Comparison of ENCODE assay signal across 8 cellular contexts in the genomic region with DNA sequence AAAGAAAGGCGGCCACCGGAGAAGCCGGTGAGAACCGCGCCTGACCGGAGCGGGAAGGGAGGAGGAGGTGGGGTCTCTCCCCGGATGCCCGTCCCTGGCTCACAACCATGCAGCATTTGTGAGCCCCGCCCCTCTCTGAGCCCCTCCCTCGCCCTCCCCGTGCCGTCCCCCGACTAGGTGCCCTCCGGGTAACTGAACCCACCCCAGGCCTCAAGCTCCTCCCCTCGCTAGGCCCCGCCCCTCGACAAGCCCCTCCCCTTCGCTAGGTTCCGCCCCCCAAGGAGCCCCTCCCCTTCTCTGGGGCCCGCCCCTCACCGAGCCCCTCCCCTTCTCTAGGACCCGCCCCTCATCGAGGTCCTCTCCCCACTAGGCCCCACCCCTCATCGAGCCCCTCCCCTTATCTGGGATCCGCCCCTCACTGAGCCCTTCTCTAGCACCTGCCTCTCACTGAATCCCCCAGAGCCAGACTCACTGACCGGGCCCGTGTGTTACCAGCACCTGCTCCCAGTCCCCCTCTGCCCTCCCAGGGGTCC. TPM values are rescaled to one million over a fixed set of nuclear protein-coding genes. Genes with fewer than 3 reads are reported as not detected.
A peak's percentile ranks its signal among the peaks of the same experiment; 100 is the strongest.
DNase-seq lines count a peak whose midpoint lies in the region; ATAC-seq and TF ChIP-seq lines count a peak whose summit lies in the region.

No MANE protein-coding gene starts in this region.

- no peaks in the 10 kb centered on the region for H3K4me1 Mint-ChIP-seq in endothelial cell (ENCODE audit: unreplicated experiment)
- H3K4me1 Mint-ChIP-seq in HFFc6 (ENCODE audit: low read depth): no peaks in the 10 kb centered on the region

- H3K27ac Mint-ChIP-seq in endothelial cell (ENCODE audit: unreplicated experiment) (no peak overlapping the region), HFFc6 (no peak overlapping the region)

- H3K36me3 ChIP-seq in BE2C: peaks cover 4% of the 10 kb centered on the region; the same call in 1 of the 2 replicates
- H3K36me3 ChIP-seq in sigmoid colon: no peaks in the 10 kb centered on the region

- no peaks in the 10 kb centered on the region for H3K9me3 Mint-ChIP-seq in endothelial cell (ENCODE audit: unreplicated experiment)
- H3K9me3 Mint-ChIP-seq in HFFc6: no peaks in the 10 kb centered on the region

- intact Hi-C loops in sigmoid colon (cut with DNase I): loop anchor here (5.0 kb wide), 1 partner anchor 58 kb away; a partner anchor contains a TSS

- no peak for TF ChIP-seq EP300 in sigmoid colon (IDR thresholded peaks at IDR 0.05)

- H3K4me3 Mint-ChIP-seq in endothelial cell (ENCODE audit: unreplicated experiment): no peak overlapping the region
- no peak overlapping the region for H3K4me3 Mint-ChIP-seq in HFFc6

- 7 to 10% methylated on average over 28 of the region's 28 CpGs for WGBS in sigmoid colon, 2 donors

- no peak overlapping the region for H3K27ac ChIP-seq in sigmoid colon

- H3K4me3 ChIP-seq in BE2C (ENCODE audit: low read depth, low read length) (peak overlapping the region; percentile 53; the same call in 1 of the 2 replicates), sigmoid colon (peak overlapping the region in 3 of 4 donors; percentile 18 to 34 (median 31))
- no peak overlapping the region for H3K4me3 ChIP-seq in Jurkat, Clone E6-1 (ENCODE audit: low read length)

- peaks cover 3% of the 10 kb centered on the region; the same call in 1 of the 2 replicates for H3K4me1 ChIP-seq in BE2C
- H3K4me1 ChIP-seq in sigmoid colon: peaks cover 0 to 9% (median 8%) of the 10 kb centered on the region in 4 donors

- H3K27me3 ChIP-seq in BE2C: no peaks in the 10 kb centered on the region
- H3K27me3 ChIP-seq in sigmoid colon: peaks cover 18 to 40% (median 31%) of the 10 kb centered on the region in 3 donors

- ATAC-seq in HG03460 (IDR thresholded peaks at IDR 0.05; ENCODE audit: unreplicated experiment): no peak
- ATAC-seq in GM21619 (IDR thresholded peaks at IDR 0.05; ENCODE audit: unreplicated experiment): no peak

- no peak for TF ChIP-seq POLR2A in sigmoid colon (IDR thresholded peaks at IDR 0.05)

- H3K9me3 ChIP-seq in BE2C (no peaks in the 10 kb centered on the region), sigmoid colon (no peaks in the 10 kb centered on the region)

- DNase-seq in BE2C: peak; percentile 96
- DNase-seq in Jurkat, Clone E6-1 (ENCODE audit: low read depth, low spot score): peak; percentile 17
- peak; percentile 70 for DNase-seq in activated CD4-positive, alpha-beta T cell treated with anti-CD3 and anti-CD28 coated beads for 48 hours
- DNase-seq in endothelial cell (ENCODE audit: low spot score): peak; percentile 73
- DNase-seq in sigmoid colon: no peak
- no peak for DNase-seq in HFFc6

- TF ChIP-seq CTCF in BE2C (IDR thresholded peaks at IDR 0.05; ENCODE audit: low read depth, low read length) (no peak), endothelial cell (IDR thresholded peaks at IDR 0.05; ENCODE audit: unreplicated experiment) (no peak), sigmoid colon (IDR thresholded peaks at IDR 0.05) (no peak), HFFc6 (IDR thresholded peaks at IDR 0.05) (no peak)

- H3K27me3 Mint-ChIP-seq in endothelial cell (ENCODE audit: unreplicated experiment) (peaks cover 3% of the 10 kb centered on the region), HFFc6 (ENCODE audit: insufficient read depth) (peaks cover 10% of the 10 kb centered on the region)

- H3K36me3 Mint-ChIP-seq in endothelial cell (ENCODE audit: low read depth, unreplicated experiment): no peaks in the 10 kb centered on the region
- no peaks in the 10 kb centered on the region for H3K36me3 Mint-ChIP-seq in HFFc6 (ENCODE audit: low read depth)

RNA-seq across cellular contexts. Expression of a gene that starts 42.2 kb away (rescaled TPM):
- 659 TPM for polyA plus RNA-seq in BE2C (2012; ENCODE audit: insufficient read depth, insufficient read length, low read depth)
- 188 TPM for polyA plus RNA-seq in Jurkat, Clone E6-1 (2012; ENCODE audit: insufficient read depth, insufficient read length)
- total RNA-seq in endothelial cell (ENCODE audit: unreplicated experiment) (581 TPM), sigmoid colon (1,000 to 10,000 TPM in 3 of 4 donors, 100 to 1,000 TPM in 1; 929 to 2,528 (median 1,357) TPM)
- polyA plus RNA-seq in sigmoid colon: 100 to 1,000 TPM; 202 to 340 (median 208) TPM
- 1,000 to 10,000 TPM; 1,016 to 1,211 (median 1,126) TPM for total RNA-seq in HFFc6 (2021; fragmentation: NEBNext Ultra II Directional; extraction: Animal tissue kit (Norgen Biotek cat#: 25700))

RNA-seq across cellular contexts. Expression of a gene that starts 58.5 kb away (rescaled TPM):
- 76.4 TPM for polyA plus RNA-seq in BE2C (2012; ENCODE audit: insufficient read depth, insufficient read length, low read depth)
- 1.2 TPM for polyA plus RNA-seq in Jurkat, Clone E6-1 (2012; ENCODE audit: insufficient read depth, insufficient read length)
- total RNA-seq in endothelial cell (ENCODE audit: unreplicated experiment) (27.1 TPM), sigmoid colon (10 to 100 TPM in 1 of 4 donors, 1 to 10 TPM in 3; 1.6 to 16.1 (median 6.3) TPM)
- polyA plus RNA-seq in sigmoid colon: 1 to 10 TPM; 1.4 to 2.2 (median 1.8) TPM
- total RNA-seq in HFFc6 (2021; fragmentation: NEBNext Ultra II Directional; extraction: Animal tissue kit (Norgen Biotek cat#: 25700)): under 1 TPM in 5 of 6 experiments, not detected in 1; 0.09 to 0.23 (median 0.18) TPM

Comparison
In these comparisons a context has a peak if more than half of its experiments do, and no peak if none do; other contexts are left out.
1. DNase-seq: peak in BE2C (single experiment), Jurkat, Clone E6-1 (single experiment), activated CD4-positive, alpha-beta T cell treated with anti-CD3 and anti-CD28 coated beads for 48 hours (single experiment) and endothelial cell (single experiment); none in sigmoid colon (single experiment) and HFFc6 (single experiment).